ENCODE assay signal across 8 cellular contexts in genomic region chr6:53064255-53064654, GRCh38. TPM values are rescaled to one million over a fixed set of nuclear protein-coding genes. Genes with fewer than 3 reads are reported as not detected.
A peak's percentile ranks its signal among the peaks of the same experiment; 100 is the strongest.
DNase-seq lines count a peak whose midpoint lies in the region; ATAC-seq and TF ChIP-seq lines count a peak whose summit lies in the region.
"Not testable (repeated sequence)": the region's sequence is repeated elsewhere in the genome, so short reads cannot be mapped to it uniquely, and the experiment has no call there.

No MANE protein-coding gene starts in this region.

- not testable (repeated sequence) for ATAC-seq in activated naive CD4-positive, alpha-beta T cell treated with anti-CD3 and anti-CD28 coated beads, Interleukin-2, amount 50 U/mL, for 72 hours; thoracic aorta (ENCODE audit: insufficient number of reproducible peaks, low FRiP score, low read depth)

- CTCF ChIA-PET in CD8-positive, alpha-beta memory T cell (lab: Charles Lee) = not testable (repeated sequence)

- not testable (repeated sequence) for H3K27me3 ChIP-seq in CD8-positive, alpha-beta memory T cell (ENCODE audit: insufficient read depth, low read length, poor library complexity, severe bottlenecking); MG63; WERI-Rb-1 (ENCODE audit: insufficient read depth, low read depth, severe bottlenecking); trophoblast cell (ENCODE audit: insufficient read depth, low read length); thoracic aorta (replicated peaks; ENCODE audit: insufficient read depth)

- POLR2A ChIA-PET in CD8-positive, alpha-beta memory T cell (lab: Charles Lee) = not testable (repeated sequence)

- H3K14ac ChIP-seq in trophoblast cell (ENCODE audit: low read length) = not testable (repeated sequence)

- no CpG with 5 or more reads among the region's 16 CpGs for whole genome bisulfite sequencing in trophoblast cell (ENCODE audit: extremely low coverage, insufficient coverage, insufficient read length)

- not testable (repeated sequence) for H2AK5ac ChIP-seq in trophoblast cell (ENCODE audit: low read length)

- not testable (repeated sequence) for H3K4me3 ChIP-seq in CD8-positive, alpha-beta memory T cell (ENCODE audit: low read length); trophoblast cell (ENCODE audit: low read depth, low read length)
- H3K4me3 ChIP-seq in MG63 (peak overlapping the region; percentile 78), WERI-Rb-1 (ENCODE audit: low read depth, low read length) (peak overlapping the region; percentile 82), thoracic aorta (peak overlapping the region; percentile 77)

- H3K4me1 ChIP-seq in CD8-positive, alpha-beta memory T cell (ENCODE audit: insufficient read depth, low read length) = peaks cover 49% of the 10 kb centered on the region
- H3K4me1 ChIP-seq in trophoblast cell (ENCODE audit: control insufficient read depth in 1 of 2, insufficient read depth in 2 of 2, low read length in 2 of 2) = not testable (repeated sequence)
- peaks cover 19 to 55% of the 10 kb centered on the region in 2 donors for H3K4me1 ChIP-seq in thoracic aorta (ENCODE audit: control insufficient read depth in 1 of 2, low read depth in 2 of 2)

- H3K79me1 ChIP-seq in trophoblast cell (ENCODE audit: low read length) = not testable (repeated sequence)

- H3K27ac Mint-ChIP-seq in CD8-positive, alpha-beta memory T cell = peak overlapping the region in 5 of 8 donors; percentile 58 to 99 (median 97)
- peak overlapping the region; percentile 5 to 93 for H3K27ac Mint-ChIP-seq in activated naive CD4-positive, alpha-beta T cell treated with anti-CD3 and anti-CD28 coated beads, Interleukin-2, amount 50 U/mL, for 72 hours
- not testable (repeated sequence) for H3K27ac Mint-ChIP-seq in endothelial cell (ENCODE audit: unreplicated experiment)
- H3K27ac Mint-ChIP-seq in mesothelial cell of epicardium = peak overlapping the region; percentile 98

- not testable (repeated sequence) for H2BK12ac ChIP-seq in trophoblast cell (ENCODE audit: low read length)

- H3K4me3 Mint-ChIP-seq in CD8-positive, alpha-beta memory T cell = peak overlapping the region; percentile 96 to 100 (median 99)
- H3K4me3 Mint-ChIP-seq in endothelial cell (ENCODE audit: unreplicated experiment) (peak overlapping the region; percentile 99), mesothelial cell of epicardium (peak overlapping the region; percentile 96)

- peak in 1 of 5 donors; percentile 47 for DNase-seq in CD8-positive, alpha-beta memory T cell
- not testable (repeated sequence) for DNase-seq in MG63; activated naive CD4-positive, alpha-beta T cell treated with anti-CD3 and anti-CD28 coated beads, Interleukin-2, amount 50 U/mL, for 72 hours (ENCODE audit: low spot score in 2 of 2); endothelial cell (ENCODE audit: low spot score); mesothelial cell of epicardium (ENCODE audit: low spot score in 2 of 2, unreplicated experiment in 2 of 2); thoracic aorta (ENCODE audit: low spot score)
- DNase-seq in WERI-Rb-1 (peak; percentile 25), trophoblast cell (peak in 1 of 2 donors; percentile 21)

- H4K12ac ChIP-seq in trophoblast cell (ENCODE audit: low read depth, low read length) = not testable (repeated sequence)

- H2BK120ac ChIP-seq in trophoblast cell (ENCODE audit: insufficient read depth, low read length, poor library complexity) = not testable (repeated sequence)

- not testable (repeated sequence) for H2AFZ ChIP-seq in trophoblast cell (ENCODE audit: insufficient read depth, low read length, poor library complexity)

- not testable (repeated sequence) for TF ChIP-seq CTCF in WERI-Rb-1 (IDR thresholded peaks at IDR 0.05; ENCODE audit: low read depth, low read length); endothelial cell (IDR thresholded peaks at IDR 0.05; ENCODE audit: unreplicated experiment); mesothelial cell of epicardium (IDR thresholded peaks at IDR 0.05; ENCODE audit: unreplicated experiment); thoracic aorta (IDR thresholded peaks at IDR 0.05)

- not testable (repeated sequence) for H3K4me2 ChIP-seq in trophoblast cell (ENCODE audit: low read length)

- H3K36me3 ChIP-seq in CD8-positive, alpha-beta memory T cell (ENCODE audit: insufficient read depth, low read length); MG63; WERI-Rb-1; trophoblast cell (ENCODE audit: control insufficient read depth in 1 of 2, insufficient read depth in 2 of 2, low read length in 2 of 2); thoracic aorta: not testable (repeated sequence)

- peaks cover 0 to 19% (median 0%) of the 10 kb centered on the region in 3 donors for H3K36me3 Mint-ChIP-seq in CD8-positive, alpha-beta memory T cell
- not testable (repeated sequence) for H3K36me3 Mint-ChIP-seq in activated naive CD4-positive, alpha-beta T cell treated with anti-CD3 and anti-CD28 coated beads, Interleukin-2, amount 50 U/mL, for 72 hours; endothelial cell (ENCODE audit: low read depth, unreplicated experiment); mesothelial cell of epicardium

- H3K4ac ChIP-seq in trophoblast cell (ENCODE audit: low read depth, low read length) = not testable (repeated sequence)

- H2BK5ac ChIP-seq in trophoblast cell (ENCODE audit: low read depth, low read length, poor library complexity) = not testable (repeated sequence)

- not testable (repeated sequence) for H3K18ac ChIP-seq in trophoblast cell (ENCODE audit: low read length)

- H3K79me2 ChIP-seq in trophoblast cell (ENCODE audit: control insufficient read depth, insufficient read depth, low read length, poor library complexity) = peaks cover 12% of the 10 kb centered on the region

- H3K9me3 ChIP-seq in CD8-positive, alpha-beta memory T cell (ENCODE audit: low read length); MG63; WERI-Rb-1 (ENCODE audit: severe bottlenecking); trophoblast cell (ENCODE audit: insufficient read depth, low read depth, low read length); thoracic aorta: not testable (repeated sequence)

- H4K8ac ChIP-seq in trophoblast cell (ENCODE audit: low read depth, low read length) = peak overlapping the region; percentile 61

- not testable (repeated sequence) for H3K27ac ChIP-seq in CD8-positive, alpha-beta memory T cell (ENCODE audit: low read depth, low read length); WERI-Rb-1; trophoblast cell (ENCODE audit: low read depth, low read length)
- peak overlapping the region in 1 of 2 donors; percentile 76 for H3K27ac ChIP-seq in thoracic aorta

- not testable (repeated sequence) for H3K9ac ChIP-seq in trophoblast cell (ENCODE audit: low read length)

- not testable (repeated sequence) for H4K91ac ChIP-seq in trophoblast cell (ENCODE audit: low read depth, low read length)

- H3K27me3 Mint-ChIP-seq in CD8-positive, alpha-beta memory T cell; mesothelial cell of epicardium (ENCODE audit: low read depth): not testable (repeated sequence)
- H3K27me3 Mint-ChIP-seq in endothelial cell (ENCODE audit: unreplicated experiment) = peaks cover 14% of the 10 kb centered on the region

- not testable (repeated sequence) for H3K9me3 Mint-ChIP-seq in CD8-positive, alpha-beta memory T cell; activated naive CD4-positive, alpha-beta T cell treated with anti-CD3 and anti-CD28 coated beads, Interleukin-2, amount 50 U/mL, for 72 hours; endothelial cell (ENCODE audit: unreplicated experiment); mesothelial cell of epicardium

- not testable (repeated sequence) for H3K23ac ChIP-seq in trophoblast cell (ENCODE audit: low read length)

- peaks cover 60 to 73% (median 66%) of the 10 kb centered on the region in 3 donors for H3K4me1 Mint-ChIP-seq in CD8-positive, alpha-beta memory T cell
- H3K4me1 Mint-ChIP-seq in endothelial cell (ENCODE audit: unreplicated experiment) (peaks cover 28% of the 10 kb centered on the region), mesothelial cell of epicardium (peaks cover 46% of the 10 kb centered on the region)

RNA-seq across cellular contexts. Expression of gene FBXO9, which starts 0.9 kb away (rescaled TPM):
- 10 to 100 TPM; 62.7 to 71.2 TPM for total RNA-seq in CD8-positive, alpha-beta memory T cell
- 57.3 TPM for polyA plus RNA-seq in CD8-positive, alpha-beta memory T cell
- total RNA-seq in MG63 (2014; rRNA removed; shearing (Covaris generic); ENCODE audit: low replicate concordance) = 19.3 and 41.2 TPM in 2 replicates
- 10 to 100 TPM; 33.3 to 55.5 TPM for total RNA-seq in activated naive CD4-positive, alpha-beta T cell treated with anti-CD3 and anti-CD28 coated beads, Interleukin-2, amount 50 U/mL, for 72 hours
- 61.5 TPM for total RNA-seq in endothelial cell (ENCODE audit: unreplicated experiment)
- 66.0 to 74.8 TPM (median 69.0 TPM) in 3 replicates for total RNA-seq in mesothelial cell of epicardium
- polyA plus RNA-seq in trophoblast cell (2013) = 56.4 and 57.2 TPM in 2 replicates
- total RNA-seq in thoracic aorta = 10 to 100 TPM; 30.1 to 78.2 TPM

RNA-seq across cellular contexts. Expression of gene CILK1, which starts 2.6 kb away (rescaled TPM):
- 1 to 10 TPM; 7.4 to 7.7 TPM for total RNA-seq in CD8-positive, alpha-beta memory T cell
- 5.5 TPM for polyA plus RNA-seq in CD8-positive, alpha-beta memory T cell
- 2.0 and 2.9 TPM in 2 replicates for total RNA-seq in MG63 (2014; rRNA removed; shearing (Covaris generic); ENCODE audit: low replicate concordance)
- total RNA-seq in activated naive CD4-positive, alpha-beta T cell treated with anti-CD3 and anti-CD28 coated beads, Interleukin-2, amount 50 U/mL, for 72 hours = 1 to 10 TPM; 2.6 to 6.8 TPM
- 17.5 TPM for total RNA-seq in endothelial cell (ENCODE audit: unreplicated experiment)
- 14.0 to 15.0 TPM (median 14.2 TPM) in 3 replicates for total RNA-seq in mesothelial cell of epicardium
- polyA plus RNA-seq in trophoblast cell (2013) = 17.1 and 17.2 TPM in 2 replicates
- 10 to 100 TPM; 14.2 to 18.6 TPM for total RNA-seq in thoracic aorta
